In the genomic region with DNA sequence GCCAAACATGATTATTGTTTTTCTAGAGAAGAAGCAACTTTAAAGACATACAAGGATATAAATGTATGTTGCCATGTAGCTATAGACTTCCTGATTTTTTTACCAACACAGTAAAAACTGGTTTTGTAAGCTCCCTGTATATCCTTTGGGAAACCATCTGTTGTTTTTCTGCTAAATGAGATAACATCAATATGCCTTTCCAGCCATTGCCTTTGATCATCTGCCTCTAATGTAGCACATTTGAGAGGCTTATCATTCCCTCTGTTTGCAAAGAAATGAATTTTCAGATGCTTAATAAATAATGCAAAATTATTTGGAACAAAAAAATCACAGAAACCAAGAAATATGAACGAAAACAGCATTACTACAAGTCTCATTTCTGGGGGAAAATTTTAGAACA, we compare ENCODE assay signal across 21 cellular contexts.
"Had no signal": no experiment of that assay in that cellular context is flagged by ENCODE, and none has a peak within 500 bp of the region (broad histone marks: within the 10 kb centered on the region; RNA-seq: fewer than 3 reads in every experiment).

No MANE protein-coding gene starts in this region.

- H3K36me3 Mint-ChIP-seq: naive thymus-derived CD8-positive, alpha-beta T cell; stimulated activated effector memory CD8-positive, alpha-beta T cell treated with anti-CD3 and anti-CD28 coated beads, Interleukin-12 subunit alpha, Interleukin-12 subunit beta, amount 100 ng/mL, for 72 hours had no signal

- H3K27ac Mint-ChIP-seq: naive thymus-derived CD8-positive, alpha-beta T cell; stimulated activated effector memory CD8-positive, alpha-beta T cell treated with anti-CD3 and anti-CD28 coated beads, Interleukin-12 subunit alpha, Interleukin-12 subunit beta, amount 100 ng/mL, for 72 hours had no signal

- H3K27me3 Mint-ChIP-seq: naive thymus-derived CD8-positive, alpha-beta T cell had no signal

- DNase-seq: dorsolateral prefrontal cortex; effector CD4-positive, alpha-beta T cell; foreskin fibroblast; gastrocnemius medialis; heart left ventricle; hypothalamus; left ventricle myocardium superior; lower lobe of right lung; naive thymus-derived CD8-positive, alpha-beta T cell; occipital lobe; ovary; posterior cingulate gyrus; psoas muscle; right cardiac atrium; sigmoid colon; stimulated activated CD4-positive, alpha-beta T cell treated with anti-CD3 and anti-CD28 coated beads, Interleukin-2, amount 100 ng/mL, for 24 hours; stimulated activated CD4-positive, alpha-beta T cell treated with anti-CD3 and anti-CD28 coated beads, Interleukin-4, amount 100 ng/mL, for 24 hours; stimulated activated naive CD4-positive, alpha-beta T cell treated with Interleukin-2 at 50 U/mL for 16 hours; stomach; thyroid gland had no signal

- H3K4me3 Mint-ChIP-seq: naive thymus-derived CD8-positive, alpha-beta T cell; stimulated activated effector memory CD8-positive, alpha-beta T cell treated with anti-CD3 and anti-CD28 coated beads, Interleukin-12 subunit alpha, Interleukin-12 subunit beta, amount 100 ng/mL, for 72 hours had no signal

- H3K4me1 Mint-ChIP-seq: naive thymus-derived CD8-positive, alpha-beta T cell; stimulated activated effector memory CD8-positive, alpha-beta T cell treated with anti-CD3 and anti-CD28 coated beads, Interleukin-12 subunit alpha, Interleukin-12 subunit beta, amount 100 ng/mL, for 72 hours had no signal
